ENCODE assay signal across 35 cellular contexts in the genomic region with DNA sequence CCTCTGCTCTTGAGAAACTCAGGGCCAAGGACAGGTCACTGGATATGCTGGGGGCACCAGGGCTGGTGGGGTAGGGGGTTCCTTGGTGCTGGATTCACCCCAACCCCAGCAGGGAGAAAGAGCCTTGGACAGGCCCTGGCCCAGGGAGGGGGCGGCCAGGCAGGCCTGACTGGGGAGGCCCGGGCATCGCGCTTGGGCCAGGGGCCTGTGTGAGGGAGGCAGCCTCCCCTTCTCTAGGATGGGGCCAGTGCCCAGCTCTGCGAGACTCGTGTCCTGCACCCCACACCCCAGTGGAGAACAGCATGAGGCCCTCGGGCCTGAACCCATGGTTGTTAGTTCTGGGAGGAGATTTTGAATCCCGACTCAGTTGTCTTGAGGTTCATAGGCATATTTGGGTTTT.
DNase-seq lines count a peak whose midpoint lies in the region; ATAC-seq and TF ChIP-seq lines count a peak whose summit lies in the region.
"Had no signal": no experiment of that assay in that cellular context is flagged by ENCODE, and none has a peak within 500 bp of the region (broad histone marks: within the 10 kb centered on the region; RNA-seq: fewer than 3 reads in every experiment).

No MANE protein-coding gene starts in this region.

- H3K27ac ChIP-seq in lower lobe of right lung (no peak overlapping the region), upper lobe of right lung (no peak overlapping the region)
- H3K27ac ChIP-seq: 22Rv1; A549; BLaER1; BLaER1 treated with 17β-estradiol and CSF1 and Interleukin-3, amounts not matched to agents 10 nM and 100 nM; C4-2B had no signal

- DNase-seq in lower lobe of right lung (no peak), sciatic nerve (ENCODE audit: low spot score) (no peak), upper lobe of right lung (no peak), KG1 (lab: John Stamatoyannopoulos, UW) (no peak), GM03348 (ENCODE audit: low spot score) (no peak)
- DNase-seq: 8988T; ACHN; AML-193; BE2C; C1 segment of cervical spinal cord; Caco-2; Calu3; CD4-positive, alpha-beta memory T cell; CD4-positive, alpha-beta T cell; CD4-positive, CD25-positive, alpha-beta regulatory T cell; CD8-positive, alpha-beta memory T cell; CD8-positive, alpha-beta T cell; COR-L47; DMS 273 treated with DMSO at 0.1 percent for 48 hours; DMS153; DMS53; DMS79; DMS79 treated with DMSO at 0.1 percent for 48 hours; DND-41; EL had no signal

- no peak overlapping the region for H3K27ac Mint-ChIP-seq in stimulated activated memory B cell treated with anti-CD40 and anti-IgM and Interleukin-4, amounts not matched to agents 10 μg/mL and 1 μg/mL and 100 μg/mL, for 72 hours
- H3K27ac Mint-ChIP-seq: B cell; CD14-positive monocyte; CD4-positive, alpha-beta memory T cell; CD4-positive, alpha-beta T cell; CD4-positive, CD25-positive, alpha-beta regulatory T cell; CD8-positive, alpha-beta memory T cell; CD8-positive, alpha-beta T cell had no signal

- H3K27me3 ChIP-seq in lower lobe of right lung (ENCODE audit: low read depth) (no peaks in the 10 kb centered on the region), upper lobe of right lung (no peaks in the 10 kb centered on the region)
- H3K27me3 ChIP-seq: BE2C; BLaER1; BLaER1 treated with 17β-estradiol and CSF1 and Interleukin-3, amounts not matched to agents 10 nM and 100 nM had no signal

- H3K9me3 ChIP-seq in lower lobe of right lung (no peaks in the 10 kb centered on the region), upper lobe of right lung (peaks cover 4% of the 10 kb centered on the region)
- H3K9me3 ChIP-seq: A549, BE2C had no signal

- no peaks in the 10 kb centered on the region for H3K36me3 Mint-ChIP-seq in stimulated activated memory B cell treated with anti-CD40 and anti-IgM and Interleukin-4, amounts not matched to agents 10 μg/mL and 1 μg/mL and 100 μg/mL, for 72 hours
- H3K36me3 Mint-ChIP-seq: CD14-positive monocyte; CD4-positive, alpha-beta memory T cell; CD4-positive, CD25-positive, alpha-beta regulatory T cell; CD8-positive, alpha-beta memory T cell; CD8-positive, alpha-beta T cell had no signal

- H3K4me3 ChIP-seq in lower lobe of right lung, result no peak overlapping the region
- H3K4me3 ChIP-seq in upper lobe of right lung, result no peak overlapping the region
- H3K4me3 ChIP-seq: A549; BLaER1; BLaER1 treated with 17β-estradiol and CSF1 and Interleukin-3, amounts not matched to agents 10 nM and 100 nM had no signal

- H3K36me3 ChIP-seq in lower lobe of right lung (no peaks in the 10 kb centered on the region), upper lobe of right lung (no peaks in the 10 kb centered on the region)
- H3K36me3 ChIP-seq: BE2C; BLaER1; BLaER1 treated with 17β-estradiol and CSF1 and Interleukin-3, amounts not matched to agents 10 nM and 100 nM had no signal

- no peaks in the 10 kb centered on the region for H3K4me1 Mint-ChIP-seq in stimulated activated memory B cell treated with anti-CD40 and anti-IgM and Interleukin-4, amounts not matched to agents 10 μg/mL and 1 μg/mL and 100 μg/mL, for 72 hours
- H3K4me1 Mint-ChIP-seq: B cell; CD14-positive monocyte; CD4-positive, alpha-beta memory T cell; CD8-positive, alpha-beta memory T cell had no signal

- intact Hi-C loops in lower lobe of right lung (cut with DNase I), result no loop called here
- intact Hi-C loops in sciatic nerve (cut with DNase I), result no loop called here
- intact Hi-C loops in upper lobe of right lung (cut with DNase I), result no loop called here

- H3K9me3 Mint-ChIP-seq in stimulated activated memory B cell treated with anti-CD40 and anti-IgM and Interleukin-4, amounts not matched to agents 10 μg/mL and 1 μg/mL and 100 μg/mL, for 72 hours, result peaks cover 18% of the 10 kb centered on the region

- no peaks in the 10 kb centered on the region for H3K4me1 ChIP-seq in lower lobe of right lung
- no peaks in the 10 kb centered on the region for H3K4me1 ChIP-seq in upper lobe of right lung
- H3K4me1 ChIP-seq: A549; BE2C; BLaER1; BLaER1 treated with 17β-estradiol and CSF1 and Interleukin-3, amounts not matched to agents 10 nM and 100 nM; Caco-2 had no signal

- ATAC-seq in lower lobe of right lung (peak; percentile 26 to 41), sciatic nerve (peak; percentile 20), upper lobe of right lung (peak; percentile 37), HG02981 (IDR thresholded peaks at IDR 0.05; ENCODE audit: unreplicated experiment) (no peak), HG02571 (IDR thresholded peaks at IDR 0.05; ENCODE audit: unreplicated experiment) (no peak)
- peak; percentile 50 for ATAC-seq in stimulated activated memory B cell treated with anti-CD40 and anti-IgM and Interleukin-4, amounts not matched to agents 10 μg/mL and 1 μg/mL and 100 μg/mL, for 72 hours
- ATAC-seq: A549; CD8-positive, alpha-beta T cell had no signal

- H3K27me3 Mint-ChIP-seq in stimulated activated memory B cell treated with anti-CD40 and anti-IgM and Interleukin-4, amounts not matched to agents 10 μg/mL and 1 μg/mL and 100 μg/mL, for 72 hours, result no peaks in the 10 kb centered on the region
- H3K27me3 Mint-ChIP-seq: B cell; CD4-positive, alpha-beta memory T cell; CD4-positive, alpha-beta T cell; CD4-positive, CD25-positive, alpha-beta regulatory T cell; CD8-positive, alpha-beta memory T cell had no signal

- TF ChIP-seq CTCF in lower lobe of right lung (IDR thresholded peaks at IDR 0.05) (no peak), upper lobe of right lung (IDR thresholded peaks at IDR 0.05) (no peak)

- H3K4me3 Mint-ChIP-seq in stimulated activated memory B cell treated with anti-CD40 and anti-IgM and Interleukin-4, amounts not matched to agents 10 μg/mL and 1 μg/mL and 100 μg/mL, for 72 hours, result no peak overlapping the region
- H3K4me3 Mint-ChIP-seq: B cell; CD14-positive monocyte; CD4-positive, alpha-beta memory T cell; CD4-positive, alpha-beta T cell; CD4-positive, CD25-positive, alpha-beta regulatory T cell; CD8-positive, alpha-beta memory T cell; CD8-positive, alpha-beta T cell had no signal

Comparison
In these comparisons a context has a peak if more than half of its experiments do, and no peak if none do; other contexts are left out.
1. ATAC-seq: peak in lower lobe of right lung (2 of 2), sciatic nerve (single experiment), stimulated activated memory B cell treated with anti-CD40 and anti-IgM and Interleukin-4, amounts not matched to agents 10 μg/mL and 1 μg/mL and 100 μg/mL, for 72 hours (single experiment) and upper lobe of right lung (single experiment); none in HG02981 (single experiment) and HG02571 (single experiment).